Comparison of ENCODE assay signal across 9 cellular contexts in genomic region chrX:39689374-39690104, GRCh38.
DNase-seq lines count a peak whose midpoint lies in the region; ATAC-seq, FAIRE-seq and TF ChIP-seq lines count a peak whose summit lies in the region.
"Had no signal": no experiment of that assay in that cellular context is flagged by ENCODE, and none has a peak within 500 bp of the region (broad histone marks: within the 10 kb centered on the region; RNA-seq: fewer than 3 reads in every experiment).

No MANE protein-coding gene starts in this region.

- no TSS peak for BruUV-seq in endothelial cell of umbilical vein (replicated peaks; lab: Mats Ljungman, UMichigan)

- peak overlapping the region; percentile 33 for H2AFZ ChIP-seq in endothelial cell of umbilical vein (ENCODE audit: low read depth, low read length)
- no peak overlapping the region for H2AFZ ChIP-seq in osteoblast (ENCODE audit: low read length)

- no peak for TF ChIP-seq CTCF in BJ (IDR thresholded peaks at IDR 0.05; ENCODE audit: insufficient read depth, low read depth, low read length)
- TF ChIP-seq CTCF in endothelial cell of umbilical vein (IDR thresholded peaks at IDR 0.05; ENCODE audit: extremely low read depth in 1 of 2, insufficient read depth in 1 of 2, low read depth in 1 of 2, low read length in 2 of 2), result no peak
- TF ChIP-seq CTCF in osteoblast (IDR thresholded peaks at IDR 0.05; ENCODE audit: extremely low read depth, low read depth, low read length), result no peak

- H3K36me3 ChIP-seq in BJ (ENCODE audit: control insufficient read depth, insufficient read depth, low read length) (no peaks in the 10 kb centered on the region), endothelial cell of umbilical vein (ENCODE audit: control insufficient read depth in 2 of 2, extremely low read depth in 1 of 2, insufficient read depth in 2 of 2, low read length in 2 of 2) (no peaks in the 10 kb centered on the region), osteoblast (ENCODE audit: insufficient read depth, low read length) (no peaks in the 10 kb centered on the region)

- ATAC-seq in HG03571 (IDR thresholded peaks at IDR 0.05; ENCODE audit: unreplicated experiment) (no peak), GM21786 (IDR thresholded peaks at IDR 0.05; ENCODE audit: unreplicated experiment) (no peak)
- ATAC-seq in activated CD4-positive, CD25-positive, alpha-beta regulatory T cell treated with anti-CD3 and anti-CD28 coated beads, Interleukin-2, amount 50 U/mL, for 24 hours, result no peak

- H3K4me2 ChIP-seq in endothelial cell of umbilical vein (ENCODE audit: insufficient read depth, low read length), result peak overlapping the region; percentile 61
- peak overlapping the region; percentile 61 for H3K4me2 ChIP-seq in osteoblast (ENCODE audit: insufficient read depth, low read length)

- TF ChIP-seq POLR2A in endothelial cell of umbilical vein (IDR thresholded peaks at IDR 0.05; ENCODE audit: low read depth, low read length), result no peak

- peak; percentile 67 for FAIRE-seq in endothelial cell of umbilical vein (lab: Jason Lieb, UNC)

- H4K20me1 ChIP-seq in endothelial cell of umbilical vein (replicated peaks; ENCODE audit: control insufficient read depth, extremely low read depth, insufficient read depth, low read length) (no peaks in the 10 kb centered on the region), osteoblast (ENCODE audit: insufficient read depth, low read length) (no peaks in the 10 kb centered on the region)

- H3K27ac ChIP-seq in endothelial cell of umbilical vein (ENCODE audit: insufficient read depth, low read depth, low read length) (no peak overlapping the region), osteoblast (ENCODE audit: low read depth, low read length) (no peak overlapping the region)

- CTCF ChIA-PET in BJ (lab: Yijun Ruan, JAX) (no interaction called here), endothelial cell of umbilical vein (lab: Charles Lee) (interaction anchor here (0.7 to 1.4 kb wide), 3 partner anchors 11 to 29 kb away, joined by 3 to 5 read pairs (median 3); no protein-coding TSS in a partner anchor)

- no peaks in the 10 kb centered on the region for H3K9me1 ChIP-seq in endothelial cell of umbilical vein (replicated peaks; ENCODE audit: control insufficient read depth, extremely low read depth, insufficient read depth, low read length)

- H3K4me3 ChIP-seq in BJ (ENCODE audit: low read depth, low read length) (peak overlapping the region; percentile 41), endothelial cell of umbilical vein (replicated peaks in 1 of 3; ENCODE audit: insufficient read depth in 1 of 3, low read depth in 1 of 3, low read length in 3 of 3) (peak overlapping the region in 2 of 3 experiments; percentile 23 to 40), osteoblast (ENCODE audit: insufficient read depth, low read length) (peak overlapping the region; percentile 60)

- intact Hi-C loops in endothelial cell of umbilical vein (cut with micrococcal nuclease), result loop anchor here (5.0 kb wide), 1 partner anchor 38 kb away; no protein-coding TSS in a partner anchor

- peak overlapping the region; percentile 55 for H3K9ac ChIP-seq in endothelial cell of umbilical vein (replicated peaks; ENCODE audit: extremely low read depth, insufficient read depth, low read length)

- H3K79me2 ChIP-seq in endothelial cell of umbilical vein (ENCODE audit: control insufficient read depth, insufficient read depth, low read length) (no peaks in the 10 kb centered on the region), osteoblast (ENCODE audit: insufficient read depth, low read length) (no peaks in the 10 kb centered on the region)

- H3K27me3 ChIP-seq in BJ (ENCODE audit: control insufficient read depth, insufficient read depth, low read length), result no peaks in the 10 kb centered on the region
- peaks cover 0 to 6% of the 10 kb centered on the region in 2 experiments for H3K27me3 ChIP-seq in endothelial cell of umbilical vein (ENCODE audit: control insufficient read depth in 2 of 2, insufficient read depth in 2 of 2, low read length in 2 of 2)
- peaks cover 39% of the 10 kb centered on the region for H3K27me3 ChIP-seq in osteoblast (ENCODE audit: insufficient read depth, low read length)

- POLR2A ChIA-PET in BJ (lab: Charles Lee) (no interaction called here), endothelial cell of umbilical vein (lab: Charles Lee) (no interaction called here)

- H3K9me3 ChIP-seq in endothelial cell of umbilical vein (replicated peaks; ENCODE audit: control insufficient read depth, insufficient read depth, low read length) (no peaks in the 10 kb centered on the region), osteoblast (ENCODE audit: low read depth, low read length) (no peaks in the 10 kb centered on the region)

- H3K4me1 ChIP-seq in endothelial cell of umbilical vein (ENCODE audit: control insufficient read depth, extremely low read depth, insufficient read depth, low read length) (peaks cover 10% of the 10 kb centered on the region), osteoblast (ENCODE audit: insufficient read depth, low read length) (peaks cover 4% of the 10 kb centered on the region)

- DNase-seq in BJ (ENCODE audit: low read depth), result no peak
- DNase-seq in NCI-H1092 (lab: John Stamatoyannopoulos, UW), result peak; percentile 69
- no peak for DNase-seq in endothelial cell of umbilical vein (ENCODE audit: low read depth, low spot score)
- no peak for DNase-seq in osteoblast (ENCODE audit: insufficient read length, low spot score, missing footprints)
- DNase-seq in GDM1 (lab: John Stamatoyannopoulos, UW), result no peak
- DNase-seq: NCI-H1694 had no signal

- dilution Hi-C loops in endothelial cell of umbilical vein (cut with MboI; ENCODE audit: extremely low pct_ligation_motif_present, low sequenced_read_pairs), result no loop called here

TF ChIP-seq in endothelial cell of umbilical vein, 7 proteins besides CTCF, POLR2A, EP300 and RAD21:
- TF ChIP-seq FOS (IDR thresholded peaks at IDR 0.05; ENCODE audit: borderline replicate concordance, insufficient read depth, low read length) (no peak), JUN (IDR thresholded peaks at IDR 0.05; ENCODE audit: borderline replicate concordance, insufficient read depth, insufficient read length, low read depth) (no peak), EZH2 (IDR thresholded peaks at IDR 0.05; ENCODE audit: borderline replicate concordance, low read depth, low read length, severe bottlenecking) (no peak), MAX (IDR thresholded peaks at IDR 0.05; ENCODE audit: insufficient read depth, insufficient read length) (no peak), POLR2AphosphoS5 (IDR thresholded peaks at IDR 0.05; ENCODE audit: insufficient read depth, low read depth, low read length) (no peak), MYC (IDR thresholded peaks at IDR 0.05; ENCODE audit: low read depth, low read length) (no peak), GATA2 (IDR thresholded peaks at IDR 0.05; ENCODE audit: insufficient read depth, insufficient read length, low read depth, low read length) (no peak)
TF ChIP-seq in endothelial cell of umbilical vein: peak in this region for 0.
